In the genomic region with DNA sequence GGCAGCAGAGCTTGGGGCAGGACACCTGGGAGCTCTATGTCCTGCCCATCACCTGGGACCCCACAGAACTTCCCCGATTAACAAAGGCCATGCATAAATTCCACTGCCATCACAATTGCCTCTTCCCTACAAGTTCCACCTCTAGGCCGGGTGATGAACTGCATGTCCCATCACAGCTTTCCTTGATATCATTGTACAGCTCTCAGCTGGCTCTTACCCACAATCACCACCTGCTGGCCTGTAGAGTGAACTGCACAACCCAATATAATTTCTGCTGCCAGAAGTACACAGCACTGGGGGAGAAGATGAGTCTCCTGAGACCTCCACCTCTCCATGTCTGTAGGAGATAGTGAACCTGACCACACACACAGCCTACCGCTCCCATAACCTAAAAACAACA, we compare ENCODE assay signal across 8 cellular contexts.
DNase-seq lines count a peak whose midpoint lies in the region; ATAC-seq and TF ChIP-seq lines count a peak whose summit lies in the region.

No MANE protein-coding gene starts in this region.

- ATAC-seq in GM18861 (IDR thresholded peaks at IDR 0.05; ENCODE audit: unreplicated experiment) (peak; percentile 99), HG02870 (IDR thresholded peaks at IDR 0.05; ENCODE audit: unreplicated experiment) (peak; percentile 100)
- no peak for ATAC-seq in naive thymus-derived CD8-positive, alpha-beta T cell

- peaks cover 10 to 52% (median 17%) of the 10 kb centered on the region in 9 donors for H3K9me3 Mint-ChIP-seq in naive thymus-derived CD8-positive, alpha-beta T cell

- no peak overlapping the region for H3K4me3 Mint-ChIP-seq in naive thymus-derived CD8-positive, alpha-beta T cell

- H3K27ac Mint-ChIP-seq in naive thymus-derived CD8-positive, alpha-beta T cell: no peak overlapping the region

- H3K4me1 Mint-ChIP-seq in naive thymus-derived CD8-positive, alpha-beta T cell: no peaks in the 10 kb centered on the region

- no peak overlapping the region for H3K4me3 ChIP-seq in fibroblast of mammary gland (ENCODE audit: control insufficient read depth, low read depth, low read length)

- peak; percentile 56 for TF ChIP-seq CTCF in fibroblast of mammary gland (conservative IDR thresholded peaks at IDR 0.05; ENCODE audit: control insufficient read depth, insufficient read depth, low read depth, low read length)

- DNase-seq in ACHN: peak; percentile 60
- peak; percentile 1 for DNase-seq in NCI-H460 (ENCODE audit: extremely low read depth, low read depth)
- DNase-seq in fibroblast of mammary gland (ENCODE audit: low read depth): peak; percentile 46
- DNase-seq in effector CD4-positive, alpha-beta T cell: no peak
- no peak for DNase-seq in naive thymus-derived CD8-positive, alpha-beta T cell
- no peak for DNase-seq in amygdala (lab: John Stamatoyannopoulos, UW)

- in situ Hi-C loops in ACHN (cut with HindIII; ENCODE audit: low pct_ligation_motif_present, low pct_unique_long_range_greater_than_20kb, low sequenced_read_pairs): no loop called here

- H3K27me3 Mint-ChIP-seq in naive thymus-derived CD8-positive, alpha-beta T cell: peaks cover 0 to 3% (median 0%) of the 10 kb centered on the region in 5 donors

- POLR2A ChIA-PET in naive thymus-derived CD8-positive, alpha-beta T cell (lab: Charles Lee): no interaction called here

- H3K36me3 Mint-ChIP-seq in naive thymus-derived CD8-positive, alpha-beta T cell: peaks cover 0 to 14% (median 0%) of the 10 kb centered on the region in 3 donors

Comparison
In these comparisons a context has a peak if more than half of its experiments do, and no peak if none do; other contexts are left out.
1. DNase-seq: peak in ACHN (single experiment), NCI-H460 (single experiment) and fibroblast of mammary gland (single experiment); none in effector CD4-positive, alpha-beta T cell (single experiment), naive thymus-derived CD8-positive, alpha-beta T cell (0 of 10) and amygdala (0 of 56).
2. ATAC-seq: peak in GM18861 (single experiment) and HG02870 (single experiment); none in naive thymus-derived CD8-positive, alpha-beta T cell (0 of 2).